In genomic region chr7:10076661-10077300, GRCh38 we compare ENCODE assay signal across 23 cellular contexts.
A peak's percentile ranks its signal among the peaks of the same experiment; 100 is the strongest.
DNase-seq lines count a peak whose midpoint lies in the region; ATAC-seq and TF ChIP-seq lines count a peak whose summit lies in the region.
"Had no signal": no experiment of that assay in that cellular context is flagged by ENCODE, and none has a peak within 500 bp of the region (broad histone marks: within the 10 kb centered on the region; RNA-seq: fewer than 3 reads in every experiment).

No MANE protein-coding gene starts in this region.

- no peaks in the 10 kb centered on the region for H3K4me1 ChIP-seq in left lung
- no peaks in the 10 kb centered on the region for H3K4me1 ChIP-seq in upper lobe of right lung

- DNase-seq in NCI-H510A treated with DMSO at 0.1 percent for 48 hours (lab: John Stamatoyannopoulos, UW) (peak; percentile 2), NCI-H510A (lab: John Stamatoyannopoulos, UW) (no peak), astrocyte of the hippocampus (ENCODE audit: low read depth, low spot score) (peak; percentile 61), left lung (peak in 1 of 2 donors; percentile 42), upper lobe of right lung (no peak), SIG-M5 treated with dmso at 0.1 percent for 504 hours (lab: John Stamatoyannopoulos, UW; ENCODE audit: unreplicated experiment) (no peak)
- DNase-seq: 8988T, ACHN, BE2C, DMS153, KBM-7, MV-4-11, NCI-H1105, NCI-H1436 treated with DMSO at 0.1 percent for 48 hours, NCI-H187 treated with DMSO at 0.1 percent for 48 hours, NCI-H446, NCI-H69, SHP77, SW 1271 had no signal

- H3K36me3 ChIP-seq in left lung (no peaks in the 10 kb centered on the region), upper lobe of right lung (no peaks in the 10 kb centered on the region)
- H3K36me3 ChIP-seq: BE2C had no signal

- H3K4me3 ChIP-seq in left lung (no peak overlapping the region), upper lobe of right lung (no peak overlapping the region)

- no peaks in the 10 kb centered on the region for H3K27me3 ChIP-seq in left lung
- no peaks in the 10 kb centered on the region for H3K27me3 ChIP-seq in upper lobe of right lung
- H3K27me3 ChIP-seq: BE2C had no signal

- intact Hi-C loops in left lung (cut with DNase I) (no loop called here), upper lobe of right lung (cut with DNase I) (no loop called here)

- H3K27ac ChIP-seq in left lung (no peak overlapping the region), upper lobe of right lung (no peak overlapping the region)
- H3K27ac ChIP-seq: RWPE1 had no signal

- H3K9me3 ChIP-seq in left lung (peaks cover 0 to 7% of the 10 kb centered on the region in 2 donors), upper lobe of right lung (no peaks in the 10 kb centered on the region)
- H3K9me3 ChIP-seq: BE2C had no signal

- TF ChIP-seq CTCF in left lung (IDR thresholded peaks at IDR 0.05) (no peak), upper lobe of right lung (IDR thresholded peaks at IDR 0.05) (no peak)

- ATAC-seq in left lung, result peak; percentile 91
- ATAC-seq in upper lobe of right lung, result peak; percentile 84
- ATAC-seq in GM19035 (IDR thresholded peaks at IDR 0.05; ENCODE audit: unreplicated experiment), result no peak
- ATAC-seq in SK-N-SH treated with all-trans-retinoic acid at 6 μM for 48 hours, result no peak
- ATAC-seq: Panc1 had no signal

TF ChIP-seq in SK-N-SH treated with all-trans-retinoic acid at 6 μM for 48 hours, 23 proteins besides CTCF, POLR2A, EP300 and RAD21:
- no peak for TF ChIP-seq PPARA (CRISPR knock-in tag; IDR thresholded peaks at IDR 0.05; ENCODE audit: borderline replicate concordance)
- no peak for TF ChIP-seq ZFP30 (CRISPR knock-in tag; IDR thresholded peaks at IDR 0.05)
- TF ChIP-seq ISL1 (CRISPR knock-in tag; IDR thresholded peaks at IDR 0.05), result no peak
- no peak for TF ChIP-seq CREB5 (CRISPR knock-in tag; IDR thresholded peaks at IDR 0.05; ENCODE audit: low read depth)
- TF ChIP-seq TCF4 (CRISPR knock-in tag; IDR thresholded peaks at IDR 0.05; ENCODE audit: borderline replicate concordance), result no peak
- no peak for TF ChIP-seq ZFP3 (CRISPR knock-in tag; IDR thresholded peaks at IDR 0.05)
- TF ChIP-seq ARNTL (CRISPR knock-in tag; IDR thresholded peaks at IDR 0.05; ENCODE audit: borderline replicate concordance, low read depth), result no peak

Comparison
In these comparisons a context has a peak if more than half of its experiments do, and no peak if none do; other contexts are left out.
1. DNase-seq: peak in NCI-H510A treated with DMSO at 0.1 percent for 48 hours (single experiment) and astrocyte of the hippocampus (single experiment); none in NCI-H510A (single experiment), upper lobe of right lung (single experiment) and SIG-M5 treated with dmso at 0.1 percent for 504 hours (single experiment).
2. ATAC-seq: peak in left lung (single experiment) and upper lobe of right lung (single experiment); none in GM19035 (single experiment) and SK-N-SH treated with all-trans-retinoic acid at 6 μM for 48 hours (single experiment).